Comparison of ENCODE assay signal across 8 cellular contexts in genomic region chr12:48717252-48717695, GRCh38.
DNase-seq lines count a peak whose midpoint lies in the region; ATAC-seq and TF ChIP-seq lines count a peak whose summit lies in the region.

No MANE protein-coding gene starts in this region.

- POLR2A ChIA-PET in RWPE1 (lab: Yijun Ruan, JAX; ENCODE audit: low non-redundant PET), result no interaction called here

- no peaks in the 10 kb centered on the region for H3K9me3 ChIP-seq in neuron (ENCODE audit: low read length)

- DNase-seq in AG10803 (ENCODE audit: low read depth) (peak; percentile 2), RWPE1 (ENCODE audit: low spot score) (no peak), epithelial cell of esophagus (ENCODE audit: low read depth) (no peak)
- DNase-seq in activated CD4-positive, alpha-beta T cell treated with anti-CD3 and anti-CD28 coated beads, Interleukin-2, amount 50 U/mL, for 4 hours, result no peak
- DNase-seq in central memory CD4-positive, alpha-beta T cell, result no peak

- H3K4me3 ChIP-seq in AG10803 (ENCODE audit: low read length), result peak overlapping the region; percentile 97
- H3K4me3 ChIP-seq in epithelial cell of esophagus (ENCODE audit: low read length), result peak overlapping the region; percentile 91
- peak overlapping the region; percentile 86 for H3K4me3 ChIP-seq in neuron (ENCODE audit: low read length)

- peak overlapping the region; percentile 54 for H2AFZ ChIP-seq in neuron (ENCODE audit: low read depth, low read length)

- ATAC-seq in GM19395 (IDR thresholded peaks at IDR 0.05; ENCODE audit: unreplicated experiment) (peak; percentile 15), HG03280 (IDR thresholded peaks at IDR 0.05; ENCODE audit: unreplicated experiment) (no peak)

- peaks cover 19% of the 10 kb centered on the region for H3K36me3 ChIP-seq in neuron (ENCODE audit: insufficient read depth, low read length)

- H3K27me3 ChIP-seq in neuron (ENCODE audit: insufficient read depth, low read length), result no peaks in the 10 kb centered on the region

- peak overlapping the region; percentile 93 for H3K27ac ChIP-seq in RWPE1

- no peak for TF ChIP-seq CTCF in AG10803 (conservative IDR thresholded peaks at IDR 0.05; ENCODE audit: low read length)
- TF ChIP-seq CTCF in RWPE1 (conservative IDR thresholded peaks at IDR 0.05; ENCODE audit: low read depth), result no peak
- TF ChIP-seq CTCF in epithelial cell of esophagus (IDR thresholded peaks at IDR 0.05; ENCODE audit: insufficient read depth, low read depth, low read length, missing control alignments), result no peak

- CTCF ChIA-PET in RWPE1 (lab: Yijun Ruan, JAX), result no interaction called here

- peaks cover 20% of the 10 kb centered on the region for H3K4me1 ChIP-seq in neuron (ENCODE audit: insufficient read depth, low read length)
